In genomic region chr6:26568601-26569432, GRCh38 we compare ENCODE assay signal across 1 cellular context.
TF ChIP-seq lines count a peak whose summit lies in the region.

No MANE protein-coding gene starts in this region.

TF ChIP-seq in K562, 482 proteins besides CTCF, POLR2A, EP300 and RAD21 (continued from another document and continues in another):
- TF ChIP-seq MITF (IDR thresholded peaks at IDR 0.05), result no peak
- TF ChIP-seq ELK1 (CRISPR knock-in tag; IDR thresholded peaks at IDR 0.05), result no peak
- TF ChIP-seq NR2C2 (CRISPR knock-in tag; IDR thresholded peaks at IDR 0.05), result no peak
- peak; percentile 54 for TF ChIP-seq NR2C2 (tag; IDR thresholded peaks at IDR 0.05)
- no peak for TF ChIP-seq JUN (IDR thresholded peaks at IDR 0.05; ENCODE audit: borderline replicate concordance, low read depth, low read length)
- TF ChIP-seq JUN (CRISPR knock-in tag; IDR thresholded peaks at IDR 0.05; ENCODE audit: borderline replicate concordance), result no peak
- 0 out of 4 replicates have a peak, but pooled peaks of 1 of the 2 experiments have one; percentile 13 for TF ChIP-seq ZMIZ1 (IDR thresholded peaks at IDR 0.05; ENCODE audit: low read depth in 2 of 2, low read length in 2 of 2)
- TF ChIP-seq PURB (CRISPR knock-in tag; IDR thresholded peaks at IDR 0.05; ENCODE audit: low read depth), result no peak
- TF ChIP-seq POLR3A (IDR thresholded peaks at IDR 0.05; ENCODE audit: borderline replicate concordance, extremely low read depth, insufficient read depth, insufficient read length), result peak; percentile 98
- TF ChIP-seq ZNF263 (CRISPR knock-in tag; IDR thresholded peaks at IDR 0.05; ENCODE audit: borderline replicate concordance), result no peak; the same call in 1 of the 2 replicates
- TF ChIP-seq U2AF1 (optimal IDR thresholded peaks at IDR 0.05; ENCODE audit: low read depth, low read length), result no peak
- TF ChIP-seq ZNF561 (CRISPR knock-in tag; conservative IDR thresholded peaks at IDR 0.05), result no peak
- 0 out of 2 replicates have a peak, but pooled peaks have one; percentile 60 for TF ChIP-seq ZNF395 (CRISPR knock-in tag; IDR thresholded peaks at IDR 0.05)
- 0 out of 2 replicates have a peak, but pooled peaks have one; percentile 19 for TF ChIP-seq ZNF436 (CRISPR knock-in tag; IDR thresholded peaks at IDR 0.05)
- no peak for TF ChIP-seq NR0B1 (IDR thresholded peaks at IDR 0.05; ENCODE audit: partially characterized antibody)
- no peak for TF ChIP-seq POLR2AphosphoS5 (IDR thresholded peaks at IDR 0.05; ENCODE audit: control insufficient read depth, insufficient read depth, low read depth, low read length)
- TF ChIP-seq ZBTB12 (CRISPR knock-in tag; IDR thresholded peaks at IDR 0.05), result no peak
- no peak for TF ChIP-seq COPS2 (conservative IDR thresholded peaks at IDR 0.05)
- TF ChIP-seq CXXC5 (CRISPR knock-in tag; IDR thresholded peaks at IDR 0.05), result peak; percentile 69
- no peak for TF ChIP-seq ZBTB1 (CRISPR knock-in tag; IDR thresholded peaks at IDR 0.05; ENCODE audit: borderline replicate concordance, low read depth)
- no peak for TF ChIP-seq TGIF2 (CRISPR knock-in tag; IDR thresholded peaks at IDR 0.05)
- peak; percentile 56 for TF ChIP-seq RBFOX2 (IDR thresholded peaks at IDR 0.05; ENCODE audit: low read depth, low read length)
- no peak for TF ChIP-seq MCM5 (IDR thresholded peaks at IDR 0.05; ENCODE audit: low read depth)
- no peak for TF ChIP-seq IRF2 (CRISPR knock-in tag; IDR thresholded peaks at IDR 0.05)
- no peak for TF ChIP-seq E2F3 (CRISPR knock-in tag; IDR thresholded peaks at IDR 0.05)
- no peak for TF ChIP-seq HMG20B (CRISPR knock-in tag; IDR thresholded peaks at IDR 0.05)
- no peak for TF ChIP-seq TCFL5 (CRISPR knock-in tag; conservative IDR thresholded peaks at IDR 0.05)
- no peak for TF ChIP-seq ZNF75A (CRISPR knock-in tag; IDR thresholded peaks at IDR 0.05)
- 0 out of 2 replicates have a peak, but pooled peaks have one; percentile 54 for TF ChIP-seq ZHX1 (conservative IDR thresholded peaks at IDR 0.05; ENCODE audit: low read length)
- no peak for TF ChIP-seq RBM25 (IDR thresholded peaks at IDR 0.05; ENCODE audit: low read depth, low read length, severe bottlenecking)
- TF ChIP-seq FOXO4 (CRISPR knock-in tag; IDR thresholded peaks at IDR 0.05), result no peak
- TF ChIP-seq STAT5A (IDR thresholded peaks at IDR 0.05; ENCODE audit: borderline replicate concordance, low read length), result no peak
- TF ChIP-seq CBFA2T2 (conservative IDR thresholded peaks at IDR 0.05), result no peak
- no peak for TF ChIP-seq MED1 (CRISPR knock-in tag; IDR thresholded peaks at IDR 0.05; ENCODE audit: borderline replicate concordance)
- peak in 1 of 2 experiments; percentile 56; a peak in 1 of 4 replicates for TF ChIP-seq KDM1A (IDR thresholded peaks at IDR 0.05)
- TF ChIP-seq LEF1 (IDR thresholded peaks at IDR 0.05), result peak; percentile 51
- TF ChIP-seq ATF7 (IDR thresholded peaks at IDR 0.05), result peak; percentile 83; the same call in 1 of the 2 replicates
- TF ChIP-seq OTX1 (CRISPR knock-in tag; IDR thresholded peaks at IDR 0.05), result no peak
- TF ChIP-seq ZBTB34 (CRISPR knock-in tag; IDR thresholded peaks at IDR 0.05), result no peak
- no peak for TF ChIP-seq ADNP (tag; IDR thresholded peaks at IDR 0.05)
- TF ChIP-seq MXD1 (CRISPR knock-in tag; IDR thresholded peaks at IDR 0.05; ENCODE audit: borderline replicate concordance, poor library complexity, severe bottlenecking), result no peak
- TF ChIP-seq ZBTB26 (CRISPR knock-in tag; IDR thresholded peaks at IDR 0.05), result peak; percentile 71; the same call in 1 of the 2 replicates
- no peak; the same call in 1 of the 2 replicates for TF ChIP-seq SUPT5H (IDR thresholded peaks at IDR 0.05)
- TF ChIP-seq ZBED1 (IDR thresholded peaks at IDR 0.05), result peak; percentile 64; the same call in 1 of the 2 replicates
- 0 out of 2 replicates have a peak, but pooled peaks have one; percentile 45 for TF ChIP-seq ZKSCAN1 (IDR thresholded peaks at IDR 0.05; ENCODE audit: low read depth, low read length)
